In genomic region chr4:131192318-131192717, GRCh38 we compare ENCODE assay signal across 27 cellular contexts.
"Had no signal": no experiment of that assay in that cellular context is flagged by ENCODE, and none has a peak within 500 bp of the region (broad histone marks: within the 10 kb centered on the region; RNA-seq: fewer than 3 reads in every experiment).

No MANE protein-coding gene starts in this region.

- H3K4me3 Mint-ChIP-seq: mesothelial cell of epicardium; naive B cell; natural killer cell; stimulated activated naive CD8-positive, alpha-beta T cell treated with anti-CD3 and anti-CD28 coated beads, Interleukin-15, Interleukin-2, amounts not matched to agents 100 ng/mL and 50 ng/mL, for 24 hours had no signal

- H3K27me3 Mint-ChIP-seq: naive B cell; stimulated activated naive CD8-positive, alpha-beta T cell treated with anti-CD3 and anti-CD28 coated beads, Interleukin-15, Interleukin-2, amounts not matched to agents 100 ng/mL and 50 ng/mL, for 24 hours had no signal

- H3K4me1 ChIP-seq: left lung, lower lobe of right lung, pancreas, prostate gland, suprapubic skin, tibial artery, upper lobe of right lung had no signal

- H3K4me3 ChIP-seq: left lung, lower lobe of right lung, pancreas, prostate gland, skin epidermis, suprapubic skin, thoracic aorta, tibial artery, upper lobe of right lung had no signal

- H3K27ac ChIP-seq: left lung, lower lobe of right lung, pancreas, prostate gland, skin epidermis, suprapubic skin, thoracic aorta, tibial artery, upper lobe of right lung had no signal

- H3K27me3 ChIP-seq: left lung, pancreas, suprapubic skin, tibial artery, upper lobe of right lung had no signal

- H3K36me3 ChIP-seq: left lung, lower lobe of right lung, pancreas, prostate gland, suprapubic skin, thoracic aorta, tibial artery, upper lobe of right lung had no signal

- DNase-seq: hippocampal formation; kidney glomerular epithelial cell; left cardiac atrium; left lung; lower lobe of right lung; mammary epithelial cell; naive B cell; natural killer cell; pancreas; posterior cingulate gyrus; retina; right cardiac atrium; stimulated activated CD4-positive, alpha-beta T cell treated with anti-CD3 and anti-CD28 coated beads, Interleukin-12 subunit alpha, Interleukin-12 subunit beta, amount 100 ng/mL, for 4 hours; stimulated activated CD4-positive, alpha-beta T cell treated with anti-CD3 and anti-CD28 coated beads, Interleukin-15, amount 100 ng/mL, for 24 hours; stimulated activated CD4-positive, alpha-beta T cell treated with anti-CD3 and anti-CD28 coated beads, Interleukin-2, amount 100 ng/mL, for 24 hours; stimulated activated CD4-positive, alpha-beta T cell treated with anti-CD3 and anti-CD28 coated beads, Interleukin-4, amount 100 ng/mL, for 1 hour; stimulated activated naive CD4-positive, alpha-beta T cell; tibial artery; trophoblast cell; upper lobe of right lung had no signal

- H3K27ac Mint-ChIP-seq: mesothelial cell of epicardium; naive B cell; natural killer cell; stimulated activated naive CD8-positive, alpha-beta T cell treated with anti-CD3 and anti-CD28 coated beads, Interleukin-15, Interleukin-2, amounts not matched to agents 100 ng/mL and 50 ng/mL, for 24 hours had no signal

- ATAC-seq: left cardiac atrium, left lung, lower lobe of right lung, natural killer cell, pancreas, right cardiac atrium, sciatic nerve, upper lobe of right lung had no signal

- H3K9me3 ChIP-seq: left lung, lower lobe of right lung, pancreas, prostate gland, suprapubic skin, thoracic aorta, tibial artery, upper lobe of right lung had no signal

- H3K4me1 Mint-ChIP-seq: mesothelial cell of epicardium, naive B cell, natural killer cell had no signal

- H3K36me3 Mint-ChIP-seq: naive B cell, natural killer cell had no signal
